Comparison of ENCODE assay signal across 8 cellular contexts in the genomic region with DNA sequence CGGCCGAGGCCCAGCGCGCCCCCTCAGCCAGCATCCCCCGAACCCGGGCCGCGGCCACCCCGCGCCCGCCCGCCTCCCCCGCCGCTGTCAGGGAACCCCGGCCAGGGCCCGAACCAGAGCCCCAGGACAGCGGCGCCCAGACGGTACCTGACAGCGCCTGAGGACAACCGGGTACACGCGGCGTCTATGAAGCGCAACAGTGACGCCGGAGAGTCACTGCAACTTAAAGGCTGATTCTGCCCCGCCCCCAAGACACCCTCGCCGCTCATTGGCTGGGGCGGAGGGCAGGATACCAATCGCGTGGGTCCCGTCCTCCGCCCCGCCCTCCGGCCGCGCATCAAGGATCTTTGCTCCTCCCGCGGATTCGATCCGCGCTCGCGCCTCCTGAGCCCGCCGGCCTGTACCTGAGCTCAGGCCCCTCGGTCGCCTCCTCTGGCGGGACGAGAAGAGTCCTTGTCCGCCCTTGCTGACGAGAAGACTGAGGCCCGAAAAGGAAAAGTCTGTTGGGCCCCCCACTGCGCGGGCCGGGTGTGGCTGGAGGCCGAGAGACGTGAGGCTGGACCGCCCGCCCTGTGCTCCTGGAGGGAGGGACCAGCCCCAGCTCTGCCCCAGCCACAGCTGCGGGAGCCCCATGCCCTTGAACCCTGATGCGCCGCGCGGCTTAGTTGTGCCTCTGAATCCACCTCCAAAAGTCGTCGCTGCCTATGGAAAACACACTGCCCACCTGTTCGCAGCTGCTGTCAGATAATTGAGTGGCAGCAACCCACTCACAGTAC. TPM values are rescaled to one million over a fixed set of nuclear protein-coding genes. Genes with fewer than 3 reads are reported as not detected.
DNase-seq lines count a peak whose midpoint lies in the region; ATAC-seq and TF ChIP-seq lines count a peak whose summit lies in the region.

A gene (minus strand): TSS at position 198 of the 776 bp plus-strand sequence. CDS start 6,752 bp downstream, outside the sequence.

- peak; percentile 40; the same call in 1 of the 2 replicates for TF ChIP-seq EP300 in Ishikawa (IDR thresholded peaks at IDR 0.05; ENCODE audit: borderline replicate concordance)

- peaks cover 20% of the 10 kb centered on the region for H3K4me1 ChIP-seq in mucosa of descending colon (ENCODE audit: low read depth)

- H3K4me3 ChIP-seq in mucosa of descending colon = peak within 1 kb of the TSS; percentile 54

- no peak for TF ChIP-seq CTCF in mucosa of descending colon (IDR thresholded peaks at IDR 0.05)

- no peaks in the 10 kb centered on the region for H3K9me3 ChIP-seq in mucosa of descending colon

- TF ChIP-seq RAD21 in Ishikawa (IDR thresholded peaks at IDR 0.05; ENCODE audit: low read depth) = no peak

- no peaks in the 10 kb centered on the region for H3K36me3 ChIP-seq in mucosa of descending colon (ENCODE audit: low read depth)

- intact Hi-C loops in mucosa of descending colon (cut with DNase I, micrococcal nuclease) = no loop called here

- peak within 1 kb of the TSS; percentile 48 for H3K27ac ChIP-seq in epithelial cell of prostate

- ATAC-seq in GM21576 (IDR thresholded peaks at IDR 0.05; ENCODE audit: unreplicated experiment) (peak; percentile 98), mucosa of descending colon (peak; percentile 98)

- peak; percentile 94 for DNase-seq in DMS114 treated with DMSO at 0.1 percent for 48 hours (lab: John Stamatoyannopoulos, UW; ENCODE audit: unreplicated experiment)
- peak; percentile 96 for DNase-seq in activated T-cell treated with anti-CD3 and anti-CD28 coated beads, Interleukin-2, amount 50 U/mL, for 1 hour
- DNase-seq in epithelial cell of prostate (ENCODE audit: low read depth, low spot score) = peak; percentile 66
- DNase-seq in mucosa of descending colon = peak; percentile 97 to 99 (median 98)
- peak; percentile 87 to 95 for DNase-seq in stimulated activated CD8-positive, alpha-beta memory T cell treated with anti-CD3 and anti-CD28 coated beads, Interleukin-4, amount 100 ng/mL, for 1 hour (ENCODE audit: low read depth in 2 of 2, low spot score in 1 of 2)

TF ChIP-seq in Ishikawa, 13 proteins besides CTCF, POLR2A, EP300 and RAD21 (continues in another document):
- TF ChIP-seq FOXM1 (IDR thresholded peaks at IDR 0.05; ENCODE audit: borderline replicate concordance, low read depth) (no peak), NFIC (IDR thresholded peaks at IDR 0.05) (no peak; the same call in none of the 2 replicates), ZBTB7A (IDR thresholded peaks at IDR 0.05; ENCODE audit: low read depth) (no peak; the same call in 1 of the 2 replicates), TAF1 (IDR thresholded peaks at IDR 0.05; ENCODE audit: low read depth) (peak; percentile 91), EGR1 (IDR thresholded peaks at IDR 0.05) (peak; percentile 25; the same call in 1 of the 2 replicates), YY1 (IDR thresholded peaks at IDR 0.05; ENCODE audit: low read depth) (peak; percentile 71), TCF12 (IDR thresholded peaks at IDR 0.05; ENCODE audit: low read depth) (peak; percentile 49; the same call in 1 of the 2 replicates), TEAD4 (IDR thresholded peaks at IDR 0.05) (peak; percentile 6; the same call in 1 of the 2 replicates), CEBPB (IDR thresholded peaks at IDR 0.05) (0 out of 2 replicates have a peak, but pooled peaks have one; percentile 14)
- TF ChIP-seq, protein P1, sequence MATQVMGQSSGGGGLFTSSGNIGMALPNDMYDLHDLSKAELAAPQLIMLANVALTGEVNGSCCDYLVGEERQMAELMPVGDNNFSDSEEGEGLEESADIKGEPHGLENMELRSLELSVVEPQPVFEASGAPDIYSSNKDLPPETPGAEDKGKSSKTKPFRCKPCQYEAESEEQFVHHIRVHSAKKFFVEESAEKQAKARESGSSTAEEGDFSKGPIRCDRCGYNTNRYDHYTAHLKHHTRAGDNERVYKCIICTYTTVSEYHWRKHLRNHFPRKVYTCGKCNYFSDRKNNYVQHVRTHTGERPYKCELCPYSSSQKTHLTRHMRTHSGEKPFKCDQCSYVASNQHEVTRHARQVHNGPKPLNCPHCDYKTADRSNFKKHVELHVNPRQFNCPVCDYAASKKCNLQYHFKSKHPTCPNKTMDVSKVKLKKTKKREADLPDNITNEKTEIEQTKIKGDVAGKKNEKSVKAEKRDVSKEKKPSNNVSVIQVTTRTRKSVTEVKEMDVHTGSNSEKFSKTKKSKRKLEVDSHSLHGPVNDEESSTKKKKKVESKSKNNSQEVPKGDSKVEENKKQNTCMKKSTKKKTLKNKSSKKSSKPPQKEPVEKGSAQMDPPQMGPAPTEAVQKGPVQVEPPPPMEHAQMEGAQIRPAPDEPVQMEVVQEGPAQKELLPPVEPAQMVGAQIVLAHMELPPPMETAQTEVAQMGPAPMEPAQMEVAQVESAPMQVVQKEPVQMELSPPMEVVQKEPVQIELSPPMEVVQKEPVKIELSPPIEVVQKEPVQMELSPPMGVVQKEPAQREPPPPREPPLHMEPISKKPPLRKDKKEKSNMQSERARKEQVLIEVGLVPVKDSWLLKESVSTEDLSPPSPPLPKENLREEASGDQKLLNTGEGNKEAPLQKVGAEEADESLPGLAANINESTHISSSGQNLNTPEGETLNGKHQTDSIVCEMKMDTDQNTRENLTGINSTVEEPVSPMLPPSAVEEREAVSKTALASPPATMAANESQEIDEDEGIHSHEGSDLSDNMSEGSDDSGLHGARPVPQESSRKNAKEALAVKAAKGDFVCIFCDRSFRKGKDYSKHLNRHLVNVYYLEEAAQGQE (IDR thresholded peaks at IDR 0.05; ENCODE audit: low read depth) = no peak; the same call in 1 of the 2 replicates
- TF ChIP-seq, protein P2, sequence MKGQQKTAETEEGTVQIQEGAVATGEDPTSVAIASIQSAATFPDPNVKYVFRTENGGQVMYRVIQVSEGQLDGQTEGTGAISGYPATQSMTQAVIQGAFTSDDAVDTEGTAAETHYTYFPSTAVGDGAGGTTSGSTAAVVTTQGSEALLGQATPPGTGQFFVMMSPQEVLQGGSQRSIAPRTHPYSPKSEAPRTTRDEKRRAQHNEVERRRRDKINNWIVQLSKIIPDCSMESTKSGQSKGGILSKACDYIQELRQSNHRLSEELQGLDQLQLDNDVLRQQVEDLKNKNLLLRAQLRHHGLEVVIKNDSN (IDR thresholded peaks at IDR 0.05) = peak; percentile 32; the same call in 1 of the 2 replicates

TF ChIP-seq in PFSK-1, 5 proteins besides CTCF, POLR2A, EP300 and RAD21:
- TF ChIP-seq, protein P1 (IDR thresholded peaks at IDR 0.05; ENCODE audit: insufficient read depth in 1 of 2, low read depth in 2 of 2, low read length in 2 of 2) = no peak
- TF ChIP-seq SIN3A (IDR thresholded peaks at IDR 0.05; ENCODE audit: borderline replicate concordance, insufficient read depth, low read length) = no peak
- peak; percentile 90 for TF ChIP-seq POLR2AphosphoS5 (IDR thresholded peaks at IDR 0.05; ENCODE audit: low read depth, low read length)
- peak; percentile 70; the same call in 1 of the 2 replicates for TF ChIP-seq TAF1 (IDR thresholded peaks at IDR 0.05; ENCODE audit: borderline replicate concordance, insufficient read depth, low read length)
- peak; percentile 39 for TF ChIP-seq FOXP2 (optimal IDR thresholded peaks at IDR 0.05; ENCODE audit: borderline replicate concordance, extremely low read depth, extremely low read length, insufficient read depth)

RNA-seq across cellular contexts. Expression of the gene that starts here (rescaled TPM):
- 23.6 TPM for polyA plus RNA-seq in PFSK-1 (2012; ENCODE audit: insufficient read length, low read depth)
- 100 to 1,000 TPM in 1 of 3 donors, 10 to 100 TPM in 2; 46.7 to 120 (median 69.6) TPM for total RNA-seq in mucosa of descending colon

Comparison
In these comparisons a context has a peak if more than half of its experiments do, and no peak if none do; other contexts are left out.
1. Peak in every context shown above with its lines: DNase-seq, ATAC-seq, H3K4me3 ChIP-seq and H3K27ac ChIP-seq.